25 cellular contexts compared by ENCODE assay signal in genomic region chr6:3081965-3082364, GRCh38. TPM values are rescaled to one million over a fixed set of nuclear protein-coding genes. Genes with fewer than 3 reads are reported as not detected.
DNase-seq lines count a peak whose midpoint lies in the region; ATAC-seq and TF ChIP-seq lines count a peak whose summit lies in the region.
"Had no signal": no experiment of that assay in that cellular context is flagged by ENCODE, and none has a peak within 500 bp of the region (broad histone marks: within the 10 kb centered on the region; RNA-seq: fewer than 3 reads in every experiment).

No MANE protein-coding gene starts in this region.

- POLR2A ChIA-PET in naive thymus-derived CD4-positive, alpha-beta T cell (lab: Charles Lee) = no interaction called here

- H3K27ac Mint-ChIP-seq in naive thymus-derived CD4-positive, alpha-beta T cell = peak overlapping the region in 3 of 9 donors; percentile 34 to 69 (median 46)
- H3K27ac Mint-ChIP-seq: CD8-positive, alpha-beta T cell; nephron had no signal

- H3K4me1 Mint-ChIP-seq in naive thymus-derived CD4-positive, alpha-beta T cell = peaks cover 10 to 32% (median 20%) of the 10 kb centered on the region in 7 donors
- H3K4me1 Mint-ChIP-seq: nephron had no signal

- no peak overlapping the region for H3K4me3 Mint-ChIP-seq in naive thymus-derived CD4-positive, alpha-beta T cell
- H3K4me3 Mint-ChIP-seq: CD8-positive, alpha-beta T cell; nephron; stimulated activated naive CD8-positive, alpha-beta T cell treated with anti-CD3 and anti-CD28 coated beads, Interleukin-15, amount 100 ng/mL, for 72 hours had no signal

- peaks cover 0 to 14% (median 0%) of the 10 kb centered on the region in 9 donors for H3K4me1 ChIP-seq in heart right ventricle
- no peaks in the 10 kb centered on the region for H3K4me1 ChIP-seq in naive thymus-derived CD4-positive, alpha-beta T cell (ENCODE audit: control insufficient read depth in 2 of 2, insufficient read depth in 2 of 2, low read length in 2 of 2)
- no peaks in the 10 kb centered on the region for H3K4me1 ChIP-seq in esophagus muscularis mucosa
- H3K4me1 ChIP-seq: colonic mucosa, prostate gland, SJSA1, tibial nerve had no signal

- no peak for TF ChIP-seq POLR2A in esophagus muscularis mucosa (IDR thresholded peaks at IDR 0.05; ENCODE audit: low read depth)

- no peak overlapping the region for H3K4me3 ChIP-seq in heart right ventricle
- H3K4me3 ChIP-seq in naive thymus-derived CD4-positive, alpha-beta T cell (ENCODE audit: low read length) = no peak overlapping the region
- no peak overlapping the region for H3K4me3 ChIP-seq in esophagus muscularis mucosa
- H3K4me3 ChIP-seq: colonic mucosa, prostate gland, SJSA1, tibial nerve had no signal

- TF ChIP-seq CTCF in heart right ventricle (IDR thresholded peaks at IDR 0.05) (no peak), esophagus muscularis mucosa (IDR thresholded peaks at IDR 0.05) (no peak)

- no peaks in the 10 kb centered on the region for H3K9me3 Mint-ChIP-seq in naive thymus-derived CD4-positive, alpha-beta T cell
- H3K9me3 Mint-ChIP-seq: CD8-positive, alpha-beta T cell; nephron; stimulated activated naive CD8-positive, alpha-beta T cell treated with anti-CD3 and anti-CD28 coated beads, Interleukin-15, amount 100 ng/mL, for 72 hours had no signal

- CTCF ChIA-PET in naive thymus-derived CD4-positive, alpha-beta T cell (lab: Charles Lee) = interaction anchor here (0.6 kb wide), 1 partner anchor 240 kb away, joined by 3 read pairs; no protein-coding TSS in a partner anchor

- H3K27me3 ChIP-seq in heart right ventricle (no peaks in the 10 kb centered on the region), esophagus muscularis mucosa (no peaks in the 10 kb centered on the region)
- H3K27me3 ChIP-seq in naive thymus-derived CD4-positive, alpha-beta T cell (ENCODE audit: control insufficient read depth in 2 of 2, insufficient read depth in 2 of 2, low read length in 2 of 2) = no peaks in the 10 kb centered on the region
- H3K27me3 ChIP-seq: brain microvascular endothelial cell, colonic mucosa, SJSA1, tibial nerve had no signal

- H3K36me3 Mint-ChIP-seq in naive thymus-derived CD4-positive, alpha-beta T cell = peaks cover 36 to 84% (median 66%) of the 10 kb centered on the region in 5 donors

- H3K36me3 ChIP-seq in heart right ventricle (peaks cover 0 to 100% (median 55%) of the 10 kb centered on the region in 9 donors), esophagus muscularis mucosa (peaks cover 52 to 97% (median 95%) of the 10 kb centered on the region in 4 donors)
- peaks cover 19 to 91% (median 28%) of the 10 kb centered on the region in 3 experiments for H3K36me3 ChIP-seq in naive thymus-derived CD4-positive, alpha-beta T cell (ENCODE audit: control insufficient read depth in 2 of 3, insufficient read depth in 3 of 3, low read length in 3 of 3)

- H3K27ac ChIP-seq in heart right ventricle (peak overlapping the region in 6 of 10 donors; percentile 7 to 59 (median 37)), esophagus muscularis mucosa (replicated peaks in 1 of 4) (no peak overlapping the region)
- H3K27ac ChIP-seq in naive thymus-derived CD4-positive, alpha-beta T cell (ENCODE audit: low read depth, low read length) = no peak overlapping the region
- H3K27ac ChIP-seq: brain microvascular endothelial cell, colonic mucosa, prostate gland, SJSA1, tibial nerve, VCaP had no signal

- DNase-seq in ELF-1 (ENCODE audit: low read depth, low spot score) = peak; percentile 14
- peak; percentile 81 for DNase-seq in NCI-H82 (lab: John Stamatoyannopoulos, UW)
- DNase-seq in heart right ventricle = no peak
- DNase-seq in naive thymus-derived CD4-positive, alpha-beta T cell = no peak
- no peak for DNase-seq in esophagus muscularis mucosa (ENCODE audit: extremely low spot score)
- no peak for DNase-seq in germinal center (ENCODE audit: low spot score)
- DNase-seq: activated CD4-positive, alpha-beta T cell treated with anti-CD3 and anti-CD28 coated beads, Interleukin-2, amount 50 U/mL, for 4 hours; activated CD8-positive, alpha-beta memory T cell treated with anti-CD3 and anti-CD28 coated beads, Interleukin-2, amount 50 U/mL, for 48 hours; activated effector memory CD4-positive, alpha-beta T cell treated with Interleukin-2 at 50 U/mL for 16 hours; brain microvascular endothelial cell; CD8-positive, alpha-beta T cell; colonic mucosa; DMS79; NCI-H146; NCI-H2171 treated with DMSO at 0.1 percent for 48 hours; PC-3; stimulated activated CD4-positive, alpha-beta T cell treated with anti-CD3 and anti-CD28 coated beads, Interleukin-4, amount 100 ng/mL, for 4 hours; stimulated activated naive CD8-positive, alpha-beta T cell treated with anti-CD3 and anti-CD28 coated beads, Interleukin-15, amount 100 ng/mL, for 72 hours had no signal

- WGBS in heart right ventricle, 2 donors = 60 to 86% methylated on average over 5 of the region's 5 CpGs
- 75% methylated on average over 5 of the region's 5 CpGs for WGBS in esophagus muscularis mucosa

- intact Hi-C loops in heart right ventricle (cut with DNase I) (no loop called here), esophagus muscularis mucosa (cut with DNase I) (no loop called here)
- intact Hi-C loops in naive thymus-derived CD4-positive, alpha-beta T cell (cut with micrococcal nuclease) = no loop called here

- TF ChIP-seq EP300 in esophagus muscularis mucosa (IDR thresholded peaks at IDR 0.05) = no peak

- ATAC-seq in heart right ventricle (peak in 6 of 8 donors; percentile 60 to 79 (median 68)), GM21825 (IDR thresholded peaks at IDR 0.05; ENCODE audit: unreplicated experiment) (no peak), GM18907 (IDR thresholded peaks at IDR 0.05; ENCODE audit: unreplicated experiment) (no peak)
- peak; percentile 40 for ATAC-seq in naive thymus-derived CD4-positive, alpha-beta T cell
- ATAC-seq: CD8-positive, alpha-beta T cell; PC-3; stimulated activated naive CD8-positive, alpha-beta T cell treated with anti-CD3 and anti-CD28 coated beads, Interleukin-15, amount 100 ng/mL, for 72 hours had no signal

- peaks cover 0 to 5% (median 0%) of the 10 kb centered on the region in 11 donors for H3K9me3 ChIP-seq in heart right ventricle
- H3K9me3 ChIP-seq in naive thymus-derived CD4-positive, alpha-beta T cell (ENCODE audit: control insufficient read depth in 2 of 3, low read length in 3 of 3) = no peaks in the 10 kb centered on the region
- no peaks in the 10 kb centered on the region for H3K9me3 ChIP-seq in esophagus muscularis mucosa
- H3K9me3 ChIP-seq: colonic mucosa, prostate gland, SJSA1, tibial nerve had no signal

- no peaks in the 10 kb centered on the region for H3K27me3 Mint-ChIP-seq in naive thymus-derived CD4-positive, alpha-beta T cell
- H3K27me3 Mint-ChIP-seq: stimulated activated naive CD8-positive, alpha-beta T cell treated with anti-CD3 and anti-CD28 coated beads, Interleukin-15, amount 100 ng/mL, for 72 hours had no signal

RNA-seq across cellular contexts. Expression of gene RIPK1, which starts 13.7 kb away (rescaled TPM):
- total RNA-seq in heart right ventricle (10 to 100 TPM in 2 of 10 donors, 1 to 10 TPM in 8; 5.1 to 12.2 (median 6.4) TPM), esophagus muscularis mucosa (10 to 100 TPM; 23.3 to 34.3 (median 26.4) TPM)
- 10 to 100 TPM in 1 of 2 donors, 1 to 10 TPM in 1; 6.1 to 12.9 TPM for polyA plus RNA-seq in heart right ventricle
- total RNA-seq in naive thymus-derived CD4-positive, alpha-beta T cell = 10 to 100 TPM; 20.3 to 34.8 (median 32.4) TPM
- 10 to 100 TPM; 17.1 to 25.4 TPM for polyA plus RNA-seq in naive thymus-derived CD4-positive, alpha-beta T cell

RNA-seq across cellular contexts. Expression of gene BPHL, which starts 36.5 kb away (rescaled TPM):
- total RNA-seq in heart right ventricle (10 to 100 TPM; 14.5 to 44.4 (median 21.0) TPM), esophagus muscularis mucosa (1 to 10 TPM; 6.3 to 8.3 (median 7.3) TPM)
- polyA plus RNA-seq in heart right ventricle = 10 to 100 TPM in 1 of 2 donors, 1 to 10 TPM in 1; 5.3 to 22.6 TPM
- 10 to 100 TPM in 2 of 5 experiments, 1 to 10 TPM in 3; 7.9 to 18.0 (median 10.0) TPM for total RNA-seq in naive thymus-derived CD4-positive, alpha-beta T cell
- polyA plus RNA-seq in naive thymus-derived CD4-positive, alpha-beta T cell = 1 to 10 TPM; 9.3 to 9.6 TPM

Comparison
In these comparisons a context has a peak if more than half of its experiments do, and no peak if none do; other contexts are left out.
1. DNase-seq: peak in ELF-1 (single experiment) and NCI-H82 (single experiment); none in heart right ventricle (0 of 2), naive thymus-derived CD4-positive, alpha-beta T cell (0 of 9), esophagus muscularis mucosa (single experiment) and germinal center (single experiment).
2. ATAC-seq: peak in heart right ventricle (6 of 8) and naive thymus-derived CD4-positive, alpha-beta T cell (single experiment); none in GM21825 (single experiment) and GM18907 (single experiment).
3. H3K27ac ChIP-seq: peak in heart right ventricle (6 of 10); none in naive thymus-derived CD4-positive, alpha-beta T cell (single experiment) and esophagus muscularis mucosa (0 of 4).